Comparison of ENCODE assay signal across 8 cellular contexts in the genomic region with DNA sequence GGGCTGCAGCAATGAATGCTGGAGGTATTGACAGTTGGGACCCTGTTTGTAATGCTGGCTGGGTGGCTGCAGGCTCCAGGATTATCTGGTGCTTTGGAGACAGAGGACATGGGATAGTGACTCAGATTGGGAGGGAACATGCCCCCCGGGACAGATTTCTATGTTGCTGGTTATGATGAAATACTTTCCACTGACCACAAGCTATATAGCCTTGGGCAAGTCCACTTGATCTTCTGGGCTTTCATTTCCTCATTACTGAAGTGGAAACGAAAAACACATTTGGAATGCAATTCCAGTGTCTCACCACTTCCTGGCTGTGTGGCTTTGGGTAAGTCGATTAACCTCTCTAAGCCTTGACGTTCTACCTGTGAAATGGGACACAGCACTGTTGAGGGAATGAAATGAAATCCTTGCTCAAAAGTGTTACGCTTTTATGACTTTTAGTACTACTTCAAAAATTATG. TPM values are rescaled to one million over a fixed set of nuclear protein-coding genes. Genes with fewer than 3 reads are reported as not detected.
A peak's percentile ranks its signal among the peaks of the same experiment; 100 is the strongest.
DNase-seq lines count a peak whose midpoint lies in the region; ATAC-seq lines count a peak whose summit lies in the region.

No MANE protein-coding gene starts in this region.

- H3K4me3 ChIP-seq in subcutaneous abdominal adipose tissue (ENCODE audit: low read depth in 1 of 5, low read length in 5 of 5): no peak overlapping the region

- no peaks in the 10 kb centered on the region for H3K9me3 ChIP-seq in subcutaneous abdominal adipose tissue (ENCODE audit: control insufficient read depth in 5 of 5, low read length in 5 of 5)

- no peak overlapping the region for H3K9ac ChIP-seq in subcutaneous abdominal adipose tissue (ENCODE audit: low read length in 5 of 5)

- H3K27ac ChIP-seq in subcutaneous abdominal adipose tissue (ENCODE audit: low read depth, low read length): peak overlapping the region; percentile 64

- peak; percentile 51 for ATAC-seq in GM19025 (IDR thresholded peaks at IDR 0.05; ENCODE audit: low read depth, unreplicated experiment)
- peak; percentile 83 to 96 for ATAC-seq in left cardiac atrium
- ATAC-seq in GM19463 (IDR thresholded peaks at IDR 0.05; ENCODE audit: unreplicated experiment): no peak

- no peaks in the 10 kb centered on the region for H3K27me3 ChIP-seq in subcutaneous abdominal adipose tissue (ENCODE audit: control insufficient read depth in 5 of 5, insufficient read depth in 4 of 5, low read length in 5 of 5)

- DNase-seq in HS-27A (ENCODE audit: low read depth): peak; percentile 82
- DNase-seq in UCSD-AML1 (lab: John Stamatoyannopoulos, UW; ENCODE audit: unreplicated experiment): peak; percentile 30
- DNase-seq in left cardiac atrium: peak; percentile 72
- no peak for DNase-seq in stimulated activated CD4-positive, alpha-beta T cell treated with anti-CD3 and anti-CD28 coated beads, Interleukin-4, amount 100 ng/mL, for 24 hours
- DNase-seq in DMS114 treated with DMSO at 0.1 percent for 48 hours (lab: John Stamatoyannopoulos, UW; ENCODE audit: unreplicated experiment): no peak

- intact Hi-C loops in left cardiac atrium (cut with DNase I): no loop called here

- no peaks in the 10 kb centered on the region for H3K36me3 ChIP-seq in subcutaneous abdominal adipose tissue (ENCODE audit: control insufficient read depth in 5 of 5, insufficient read depth in 5 of 5, low read length in 5 of 5)

- H3K4me1 ChIP-seq in subcutaneous abdominal adipose tissue (ENCODE audit: control insufficient read depth in 5 of 5, insufficient read depth in 5 of 5, low read length in 5 of 5): peaks cover 4 to 47% (median 24%) of the 10 kb centered on the region in 5 donors

RNA-seq across cellular contexts. Expression of gene TPCN1, which starts 6.3 kb away (rescaled TPM):
- total RNA-seq in left cardiac atrium: 10 to 100 TPM; 66.1 to 80.6 TPM

RNA-seq across cellular contexts. Expression of gene RITA1, which starts 29.4 kb away (rescaled TPM):
- 10 to 100 TPM; 10.8 to 13.0 TPM for total RNA-seq in left cardiac atrium

RNA-seq across cellular contexts. Expression of gene DDX54, which starts 29.7 kb away (rescaled TPM):
- total RNA-seq in left cardiac atrium: 10 to 100 TPM; 32.4 to 39.4 TPM

Comparison
In these comparisons a context has a peak if more than half of its experiments do, and no peak if none do; other contexts are left out.
1. DNase-seq: peak in HS-27A (single experiment), UCSD-AML1 (single experiment) and left cardiac atrium (single experiment); none in stimulated activated CD4-positive, alpha-beta T cell treated with anti-CD3 and anti-CD28 coated beads, Interleukin-4, amount 100 ng/mL, for 24 hours (single experiment) and DMS114 treated with DMSO at 0.1 percent for 48 hours (single experiment).